Comparison of ENCODE assay signal across 26 cellular contexts in the genomic region with DNA sequence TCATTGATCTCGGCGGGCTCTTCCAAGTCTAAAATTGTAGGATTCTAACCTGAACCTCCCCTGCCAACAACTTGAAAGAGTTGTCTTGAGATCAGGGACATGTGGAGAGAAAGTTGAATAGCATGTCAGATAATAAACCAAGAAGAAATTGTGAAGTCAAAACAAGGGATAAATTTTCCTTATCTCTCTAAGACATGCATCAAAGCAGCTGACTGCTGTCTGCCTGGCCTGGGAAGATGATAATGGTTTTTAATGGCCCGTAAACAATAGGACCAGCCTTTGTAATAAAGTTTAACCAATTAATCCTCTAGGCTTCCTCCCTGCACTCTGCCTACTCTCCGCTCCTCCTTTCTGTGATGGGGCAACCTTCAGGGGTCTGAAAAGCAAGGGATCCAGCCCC.
"Had no signal": no experiment of that assay in that cellular context is flagged by ENCODE, and none has a peak within 500 bp of the region (broad histone marks: within the 10 kb centered on the region; RNA-seq: fewer than 3 reads in every experiment).

No MANE protein-coding gene starts in this region.

- H3K4me1 ChIP-seq: thyroid gland, upper lobe of left lung, vagina had no signal

- H3K79me2 ChIP-seq: parathyroid adenoma had no signal

- H3K4me3 Mint-ChIP-seq: activated B cell treated with CpG ODN at 0.5 μM for 24 hours; activated CD8-positive, alpha-beta T cell treated with anti-CD3 and anti-CD28 coated beads for 36 hours; activated T-cell treated with anti-CD3 and anti-CD28 coated beads, Interleukin-2, amount 50 U/mL, for 4 hours; activated T-helper 17 cell treated with anti-CD3 and anti-CD28 coated beads, Interleukin-2, amount 50 U/mL, for 72 hours; stimulated activated naive B cell treated with anti-CD40 and anti-IgM and Interleukin-4, amounts not matched to agents 10 μg/mL and 1 μg/mL and 100 μg/mL, for 72 hours; T-helper 1 cell treated with Interleukin-12 subunit alpha and Interleukin-12 subunit beta and Interleukin-4 antibody, amounts not matched to agents 30 μg/mL and 1 μg/mL, for 36 hours had no signal

- H3K4me1 Mint-ChIP-seq: activated T-helper 17 cell treated with anti-CD3 and anti-CD28 coated beads, Interleukin-2, amount 50 U/mL, for 72 hours had no signal

- H3K27ac Mint-ChIP-seq: activated B cell treated with CpG ODN at 0.5 μM for 24 hours; activated CD8-positive, alpha-beta T cell treated with anti-CD3 and anti-CD28 coated beads for 36 hours; activated T-helper 17 cell treated with anti-CD3 and anti-CD28 coated beads, Interleukin-2, amount 50 U/mL, for 72 hours; stimulated activated naive B cell treated with anti-CD40 and anti-IgM and Interleukin-4, amounts not matched to agents 10 μg/mL and 1 μg/mL and 100 μg/mL, for 72 hours; T-helper 1 cell treated with Interleukin-12 subunit alpha and Interleukin-12 subunit beta and Interleukin-4 antibody, amounts not matched to agents 30 μg/mL and 1 μg/mL, for 36 hours had no signal

- H2AFZ ChIP-seq: parathyroid adenoma had no signal

- FAIRE-seq: endothelial cell of umbilical vein had no signal

- H3K27me3 ChIP-seq: heart left ventricle, thyroid gland, upper lobe of left lung, vagina had no signal

- H3K9me3 Mint-ChIP-seq: activated B cell treated with CpG ODN at 0.5 μM for 24 hours; activated CD8-positive, alpha-beta T cell treated with anti-CD3 and anti-CD28 coated beads for 36 hours; activated T-cell treated with anti-CD3 and anti-CD28 coated beads, Interleukin-2, amount 50 U/mL, for 4 hours; activated T-helper 17 cell treated with anti-CD3 and anti-CD28 coated beads, Interleukin-2, amount 50 U/mL, for 72 hours; stimulated activated naive B cell treated with anti-CD40 and anti-IgM and Interleukin-4, amounts not matched to agents 10 μg/mL and 1 μg/mL and 100 μg/mL, for 72 hours; T-helper 1 cell treated with Interleukin-12 subunit alpha and Interleukin-12 subunit beta and Interleukin-4 antibody, amounts not matched to agents 30 μg/mL and 1 μg/mL, for 36 hours had no signal

- H3K9ac ChIP-seq: parathyroid adenoma had no signal

- H3K36me3 ChIP-seq: heart left ventricle, stomach, thyroid gland, upper lobe of left lung, vagina had no signal

- H3K27me3 Mint-ChIP-seq: activated B cell treated with CpG ODN at 0.5 μM for 24 hours; stimulated activated naive B cell treated with anti-CD40 and anti-IgM and Interleukin-4, amounts not matched to agents 10 μg/mL and 1 μg/mL and 100 μg/mL, for 72 hours had no signal

- H3K9me3 ChIP-seq: heart left ventricle, psoas muscle, stomach, thyroid gland, upper lobe of left lung, vagina had no signal

- DNase-seq: activated B cell treated with CpG ODN at 0.5 μM for 24 hours; activated CD4-positive, alpha-beta T cell treated with anti-CD3 and anti-CD28 coated beads, Interleukin-2, amount 50 U/mL, for 1 hour; activated CD8-positive, alpha-beta T cell treated with anti-CD3 and anti-CD28 coated beads for 36 hours; activated gamma-delta T cell treated with Interleukin-2 at 50 U/mL for 16 hours; activated naive CD4-positive, alpha-beta T cell treated with anti-CD3 and anti-CD28 coated beads, Interleukin-2, amount 50 U/mL, for 16 hours; activated T-cell treated with anti-CD3 and anti-CD28 coated beads, Interleukin-2, amount 50 U/mL, for 4 hours; amygdala; central memory CD4-positive, alpha-beta T cell; foreskin fibroblast; heart left ventricle; kidney glomerular epithelial cell; left ventricle myocardium superior; nucleus accumbens; psoas muscle; stimulated activated CD4-positive, alpha-beta T cell treated with anti-CD3 and anti-CD28 coated beads, Interleukin-15, amount 100 ng/mL, for 24 hours; stimulated activated CD4-positive, alpha-beta T cell treated with anti-CD3 and anti-CD28 coated beads, Interleukin-2, amount 100 ng/mL, for 24 hours; stimulated activated naive B cell treated with anti-CD40 and anti-IgM and Interleukin-4, amounts not matched to agents 10 μg/mL and 1 μg/mL and 100 μg/mL, for 72 hours; stomach; T-helper 9 cell; thyroid gland; upper lobe of left lung had no signal

- H3K27ac ChIP-seq: parathyroid adenoma, psoas muscle, stomach, thyroid gland, upper lobe of left lung, vagina had no signal

- H3K4me3 ChIP-seq: heart left ventricle, psoas muscle, stomach, thyroid gland, upper lobe of left lung, vagina had no signal
